ENCODE assay signal across 14 cellular contexts in genomic region chr7:38975944-38976392, GRCh38. TPM values are rescaled to one million over a fixed set of nuclear protein-coding genes. Genes with fewer than 3 reads are reported as not detected.
DNase-seq lines count a peak whose midpoint lies in the region; ATAC-seq, FAIRE-seq and TF ChIP-seq lines count a peak whose summit lies in the region.
"Had no signal": no experiment of that assay in that cellular context is flagged by ENCODE, and none has a peak within 500 bp of the region (broad histone marks: within the 10 kb centered on the region; RNA-seq: fewer than 3 reads in every experiment).

No MANE protein-coding gene starts in this region.

- no peaks in the 10 kb centered on the region for H3K9me3 ChIP-seq in A549
- no peaks in the 10 kb centered on the region for H3K9me3 ChIP-seq in HEK293 (ENCODE audit: control insufficient read depth, insufficient read depth, low read depth, low read length)
- H3K9me3 ChIP-seq in endodermal cell (ENCODE audit: control insufficient read depth, low read length), result no peaks in the 10 kb centered on the region
- H3K9me3 ChIP-seq in naive thymus-derived CD4-positive, alpha-beta T cell (ENCODE audit: control insufficient read depth in 2 of 3, low read length in 3 of 3), result no peaks in the 10 kb centered on the region
- no peaks in the 10 kb centered on the region for H3K9me3 ChIP-seq in colonic mucosa

- H3K4me3 ChIP-seq in A549, result no peak overlapping the region
- H3K4me3 ChIP-seq in HEK293 (ENCODE audit: low read depth, low read length), result no peak overlapping the region; the same call in none of the 2 replicates
- H3K4me3 ChIP-seq in endodermal cell (ENCODE audit: low read length), result peak overlapping the region; percentile 69
- no peak overlapping the region for H3K4me3 ChIP-seq in naive thymus-derived CD4-positive, alpha-beta T cell (ENCODE audit: low read length)
- no peak overlapping the region for H3K4me3 ChIP-seq in colonic mucosa
- H3K4me3 ChIP-seq: GM12878, SK-N-MC had no signal

- CTCF ChIA-PET in A549 (lab: Yijun Ruan, JAX), result no interaction called here
- CTCF ChIA-PET in HEK293 (lab: Yijun Ruan, JAX), result no interaction called here
- CTCF ChIA-PET in naive thymus-derived CD4-positive, alpha-beta T cell (lab: Charles Lee), result no interaction called here

- H3K4me1 Mint-ChIP-seq in endodermal cell (peaks cover 11% of the 10 kb centered on the region), nephron progenitor cell (peaks cover 19% of the 10 kb centered on the region)
- no peaks in the 10 kb centered on the region for H3K4me1 Mint-ChIP-seq in naive thymus-derived CD4-positive, alpha-beta T cell
- H3K4me1 Mint-ChIP-seq: IgD-negative memory B cell had no signal

- DNase-seq in A549 (ENCODE audit: low read depth in 1 of 2, low spot score in 1 of 2) (no peak), endodermal cell (peak; percentile 87), nephron progenitor cell (peak; percentile 57), colonic mucosa (no peak)
- no peak for DNase-seq in naive thymus-derived CD4-positive, alpha-beta T cell
- DNase-seq in activated CD4-positive, CD25-positive, alpha-beta regulatory T cell (lab: John Stamatoyannopoulos, UW), result no peak
- DNase-seq: activated CD4-positive, alpha-beta T cell treated with anti-CD3 and anti-CD28 coated beads, Interleukin-2, amount 50 U/mL, for 4 hours; NCI-H510A had no signal

- POLR2A ChIA-PET in A549 (lab: Yijun Ruan, JAX) (no interaction called here), HEK293 (lab: Yijun Ruan, JAX) (no interaction called here)
- POLR2A ChIA-PET in naive thymus-derived CD4-positive, alpha-beta T cell (lab: Charles Lee), result no interaction called here

- 11% methylated on average over 9 of the region's 38 CpGs for WGBS in A549 (ENCODE audit: missing lambda C conversion rate)
- WGBS in endodermal cell (ENCODE audit: insufficient coverage in 1 of 2, insufficient read length in 1 of 2), 2 experiments, result 17 to 22% methylated on average over 10 to 38 of the region's 38 CpGs

- H3K27me3 ChIP-seq in endodermal cell (ENCODE audit: control insufficient read depth, insufficient read depth, low read length, poor library complexity, severe bottlenecking) (peaks cover 18% of the 10 kb centered on the region), colonic mucosa (peaks cover 5% of the 10 kb centered on the region)
- H3K27me3 ChIP-seq in naive thymus-derived CD4-positive, alpha-beta T cell (ENCODE audit: control insufficient read depth in 2 of 2, insufficient read depth in 2 of 2, low read length in 2 of 2), result no peaks in the 10 kb centered on the region

- no peak overlapping the region for H3K27ac Mint-ChIP-seq in endodermal cell
- no peak overlapping the region for H3K27ac Mint-ChIP-seq in nephron progenitor cell
- no peak overlapping the region for H3K27ac Mint-ChIP-seq in naive thymus-derived CD4-positive, alpha-beta T cell
- H3K27ac Mint-ChIP-seq: CD14-positive monocyte, IgD-negative memory B cell had no signal

- no peak for TF ChIP-seq CTCF in A549 (IDR thresholded peaks at IDR 0.05)
- no peak for TF ChIP-seq CTCF in HEK293 (tag by site-specific recombination; IDR thresholded peaks at IDR 0.05)
- TF ChIP-seq CTCF in endodermal cell (conservative IDR thresholded peaks at IDR 0.05), result peak; percentile 33
- TF ChIP-seq CTCF in nephron progenitor cell (IDR thresholded peaks at IDR 0.05), result no peak
- TF ChIP-seq CTCF in colonic mucosa (IDR thresholded peaks at IDR 0.05), result no peak

- H3K27ac ChIP-seq in A549, result no peak overlapping the region
- no peak overlapping the region for H3K27ac ChIP-seq in HEK293 (ENCODE audit: extremely low read depth, low read depth, low read length)
- no peak overlapping the region for H3K27ac ChIP-seq in endodermal cell (ENCODE audit: low read depth, low read length)
- H3K27ac ChIP-seq in naive thymus-derived CD4-positive, alpha-beta T cell (ENCODE audit: low read depth, low read length), result no peak overlapping the region
- H3K27ac ChIP-seq in colonic mucosa, result no peak overlapping the region
- H3K27ac ChIP-seq: SK-N-MC had no signal

- H3K4me3 Mint-ChIP-seq in endodermal cell (peak overlapping the region; percentile 60), nephron progenitor cell (peak overlapping the region; percentile 83)
- H3K4me3 Mint-ChIP-seq in naive thymus-derived CD4-positive, alpha-beta T cell, result no peak overlapping the region
- H3K4me3 Mint-ChIP-seq: IgD-negative memory B cell had no signal

- peaks cover 33% of the 10 kb centered on the region for H3K27me3 Mint-ChIP-seq in endodermal cell (ENCODE audit: insufficient read depth)
- peaks cover 36% of the 10 kb centered on the region for H3K27me3 Mint-ChIP-seq in nephron progenitor cell (ENCODE audit: low read depth, poor library complexity)
- H3K27me3 Mint-ChIP-seq in naive thymus-derived CD4-positive, alpha-beta T cell, result peaks cover 50 to 71% (median 68%) of the 10 kb centered on the region in 5 donors

- FAIRE-seq in A549 (lab: Jason Lieb, UNC), result no peak
- FAIRE-seq: GM12878 had no signal

- ATAC-seq in A549, result peak in 1 of 2 experiments; percentile 24; a peak in 1 of 6 replicates
- ATAC-seq in HG02973 (IDR thresholded peaks at IDR 0.05; ENCODE audit: unreplicated experiment), result no peak
- ATAC-seq in naive thymus-derived CD4-positive, alpha-beta T cell, result no peak
- ATAC-seq: GM12878 had no signal

- no peaks in the 10 kb centered on the region for H3K4me1 ChIP-seq in A549
- no peaks in the 10 kb centered on the region; the same call in 1 of the 2 replicates for H3K4me1 ChIP-seq in HEK293 (ENCODE audit: control insufficient read depth, insufficient read depth, low read length)
- H3K4me1 ChIP-seq in endodermal cell (ENCODE audit: control insufficient read depth, insufficient read depth, low read length), result no peaks in the 10 kb centered on the region
- no peaks in the 10 kb centered on the region for H3K4me1 ChIP-seq in naive thymus-derived CD4-positive, alpha-beta T cell (ENCODE audit: control insufficient read depth in 2 of 2, insufficient read depth in 2 of 2, low read length in 2 of 2)
- no peaks in the 10 kb centered on the region for H3K4me1 ChIP-seq in colonic mucosa

- H3K4me2 ChIP-seq in A549, result 0 out of 3 replicates have a peak overlapping the region, but pooled peaks have one; percentile 15

- H3K9me3 Mint-ChIP-seq in endodermal cell, result no peaks in the 10 kb centered on the region
- no peaks in the 10 kb centered on the region for H3K9me3 Mint-ChIP-seq in nephron progenitor cell
- H3K9me3 Mint-ChIP-seq in naive thymus-derived CD4-positive, alpha-beta T cell, result peaks cover 0 to 11% (median 0%) of the 10 kb centered on the region in 11 donors

- H3K9ac ChIP-seq in endodermal cell (ENCODE audit: extremely low read depth, low read length, poor library complexity, severe bottlenecking) (no peak overlapping the region), colonic mucosa (ENCODE audit: low read depth in 2 of 2, low read length in 2 of 2) (no peak overlapping the region)

- intact Hi-C loops in naive thymus-derived CD4-positive, alpha-beta T cell (cut with micrococcal nuclease), result no loop called here
- intact Hi-C loops in colonic mucosa (cut with DNase I), result no loop called here

- no peak for TF ChIP-seq EP300 in A549 (IDR thresholded peaks at IDR 0.05)

- H3K36me3 ChIP-seq in HEK293 (ENCODE audit: control insufficient read depth in 2 of 2, insufficient read depth in 1 of 2, low read length in 2 of 2) (no peaks in the 10 kb centered on the region), endodermal cell (ENCODE audit: control insufficient read depth, insufficient read depth, low read length) (no peaks in the 10 kb centered on the region), colonic mucosa (no peaks in the 10 kb centered on the region)
- no peaks in the 10 kb centered on the region for H3K36me3 ChIP-seq in naive thymus-derived CD4-positive, alpha-beta T cell (ENCODE audit: control insufficient read depth in 2 of 3, insufficient read depth in 3 of 3, low read length in 3 of 3)

- H3K36me3 Mint-ChIP-seq in endodermal cell (ENCODE audit: low read depth), result no peaks in the 10 kb centered on the region
- H3K36me3 Mint-ChIP-seq in nephron progenitor cell (ENCODE audit: low read depth), result no peaks in the 10 kb centered on the region
- H3K36me3 Mint-ChIP-seq in naive thymus-derived CD4-positive, alpha-beta T cell, result no peaks in the 10 kb centered on the region
- H3K36me3 Mint-ChIP-seq: CD14-positive monocyte, IgD-negative memory B cell had no signal

- TF ChIP-seq RAD21 in A549 (conservative IDR thresholded peaks at IDR 0.05 in 1 of 2, IDR thresholded peaks at IDR 0.05 in 1 of 2), result no peak

- TF ChIP-seq POLR2A in A549 (IDR thresholded peaks at IDR 0.05; ENCODE audit: low read length), result no peak

TF ChIP-seq in A549, 52 proteins besides CTCF, POLR2A, EP300 and RAD21 (continues in another document):
- TF ChIP-seq ELK1 (IDR thresholded peaks at IDR 0.05; ENCODE audit: low read depth, low read length) (no peak), EHF (CRISPR knock-in tag; IDR thresholded peaks at IDR 0.05) (no peak)

TF ChIP-seq in HEK293, 187 proteins besides CTCF, POLR2A, EP300 and RAD21:
- TF ChIP-seq ZBTB6 (tag by site-specific recombination; IDR thresholded peaks at IDR 0.05) (no peak), ZBTB7A (tag by site-specific recombination; IDR thresholded peaks at IDR 0.05; ENCODE audit: low read depth) (no peak), ZNF555 (tag by site-specific recombination; conservative IDR thresholded peaks at IDR 0.05) (no peak), ZBTB20 (tag by site-specific recombination; IDR thresholded peaks at IDR 0.05) (0 out of 2 replicates have a peak, but pooled peaks have one; percentile 12)

RNA-seq across cellular contexts. Expression of gene POU6F2, which starts 1.7 kb away (rescaled TPM):
- not detected in 2 replicates for polyA plus RNA-seq in A549 (2011; rRNA removed)
- not detected in 2 replicates for polyA plus RNA-seq in A549 (2012; cell fraction: cytosol; rRNA removed)
- not detected in 2 replicates for polyA plus RNA-seq in A549 (2012; cell fraction: nucleus; rRNA removed)
- not detected in 3 replicates for polyA plus RNA-seq in A549 (2017; fragmentation: RNase III; extraction: RNeasy Plus Mini Kit Qiagen cat#74134 plus additional on column Dnase treatment)
- not detected in 2 replicates for polyA minus RNA-seq in A549 (2011; rRNA and poly(A)+ RNA removed)
- 1 to 10 TPM; 6.0 to 10.0 TPM for total RNA-seq in endodermal cell
- polyA plus RNA-seq in endodermal cell (2013, experiment 1 of 2), result 2.8 TPM
- 2.9 TPM for polyA plus RNA-seq in endodermal cell (2013, experiment 2 of 2)
- under 1 TPM in 1 of 5 experiments, not detected in 4; 0.24 TPM for total RNA-seq in naive thymus-derived CD4-positive, alpha-beta T cell
- not detected for polyA plus RNA-seq in naive thymus-derived CD4-positive, alpha-beta T cell
- total RNA-seq in colonic mucosa, result 1 to 10 TPM in 1 of 2 donors, not detected in 1; 1.3 TPM
- total RNA-seq: GM12878 had no signal
- polyA plus RNA-seq: CD14-positive monocyte, IgD-negative memory B cell had no signal

Comparison
In these comparisons a context has a peak if more than half of its experiments do, and no peak if none do; other contexts are left out.
1. DNase-seq: peak in endodermal cell (single experiment) and nephron progenitor cell (single experiment); none in A549 (0 of 2), naive thymus-derived CD4-positive, alpha-beta T cell (0 of 9), activated CD4-positive, CD25-positive, alpha-beta regulatory T cell (0 of 4) and colonic mucosa (single experiment).
2. H3K4me3 Mint-ChIP-seq: peak in endodermal cell (single experiment) and nephron progenitor cell (single experiment); none in naive thymus-derived CD4-positive, alpha-beta T cell (0 of 10).